In genomic region chr22:46591890-46592289, GRCh38 we compare ENCODE assay signal across 12 cellular contexts. TPM values are rescaled to one million over a fixed set of nuclear protein-coding genes. Genes with fewer than 3 reads are reported as not detected.
DNase-seq lines count a peak whose midpoint lies in the region; ATAC-seq, FAIRE-seq and TF ChIP-seq lines count a peak whose summit lies in the region.
"Had no signal": no experiment of that assay in that cellular context is flagged by ENCODE, and none has a peak within 500 bp of the region (broad histone marks: within the 10 kb centered on the region; RNA-seq: fewer than 3 reads in every experiment).

No MANE protein-coding gene starts in this region.

- no peaks in the 10 kb centered on the region for H3K27me3 Mint-ChIP-seq in WTC11 (ENCODE audit: low read depth)

- no peak overlapping the region for H3K4me3 ChIP-seq in fibroblast of lung (replicated peaks in 1 of 4; ENCODE audit: control extremely low read depth in 1 of 4, insufficient read depth in 1 of 4, low read depth in 3 of 4, low read length in 4 of 4)
- H3K4me3 ChIP-seq in gastrocnemius medialis = no peak overlapping the region
- H3K4me3 ChIP-seq: PC-9 had no signal

- DNase-seq in GM12891 (ENCODE audit: insufficient read length, low spot score) (no peak), WTC11 (ENCODE audit: low spot score) (no peak), fibroblast of lung (ENCODE audit: low read depth in 2 of 2) (no peak), gastrocnemius medialis (no peak), NCI-H2196 treated with DMSO at 0.1 percent for 48 hours (lab: John Stamatoyannopoulos, UW; ENCODE audit: unreplicated experiment) (no peak), AG08395 (ENCODE audit: low spot score) (no peak)
- DNase-seq: DMS 273 treated with DMSO at 0.1 percent for 48 hours, NCI-H2029, PC-9 had no signal

- H3K4me1 ChIP-seq in fibroblast of lung (ENCODE audit: control insufficient read depth, extremely low read depth, insufficient read depth, low read length) (peaks cover 3% of the 10 kb centered on the region), gastrocnemius medialis (peaks cover 29 to 47% of the 10 kb centered on the region in 2 donors)

- no peak for TF ChIP-seq CTCF in WTC11 (IDR thresholded peaks at IDR 0.05)
- no peak for TF ChIP-seq CTCF in fibroblast of lung (conservative IDR thresholded peaks at IDR 0.05 in 1 of 2, IDR thresholded peaks at IDR 0.05 in 1 of 2; ENCODE audit: low read depth in 1 of 2, low read length in 2 of 2)
- TF ChIP-seq CTCF in gastrocnemius medialis (IDR thresholded peaks at IDR 0.05 in 4 of 5, conservative IDR thresholded peaks at IDR 0.05 in 1 of 5) = no peak

- H4K20me1 ChIP-seq in fibroblast of lung (ENCODE audit: control insufficient read depth, extremely low read depth, insufficient read depth, low read length) = no peaks in the 10 kb centered on the region

- H3K36me3 Mint-ChIP-seq in WTC11 = no peaks in the 10 kb centered on the region

- 0 out of 2 replicates have a peak overlapping the region, but pooled peaks have one; percentile 41 for H3K27ac Mint-ChIP-seq in WTC11

- no peak for ATAC-seq in WTC11
- no peak for ATAC-seq in gastrocnemius medialis
- ATAC-seq in esophagus mucosa = no peak
- ATAC-seq in HG02763 (IDR thresholded peaks at IDR 0.05; ENCODE audit: unreplicated experiment) = no peak

- peak overlapping the region; percentile 35 for H3K4me2 ChIP-seq in fibroblast of lung (ENCODE audit: extremely low read depth, insufficient read depth, low read length)
- H3K4me2 ChIP-seq: PC-9 had no signal

- H3K4me3 Mint-ChIP-seq in WTC11 = no peak overlapping the region

- FAIRE-seq in GM12891 (lab: Jason Lieb, UNC) = peak; percentile 58
- FAIRE-seq: colon had no signal

- POLR2A ChIA-PET in WTC11 (lab: Charles Lee) = no interaction called here

- peaks cover 20% of the 10 kb centered on the region for H3K4me1 Mint-ChIP-seq in WTC11

- TF ChIP-seq POLR2A in GM12891 (IDR thresholded peaks at IDR 0.05; ENCODE audit: low read depth, low read length) (no peak), gastrocnemius medialis (IDR thresholded peaks at IDR 0.05) (no peak)

- H3K9ac ChIP-seq in fibroblast of lung (ENCODE audit: insufficient read depth, low read length) = no peak overlapping the region

- H3K9me3 Mint-ChIP-seq in WTC11 = no peaks in the 10 kb centered on the region

- H3K36me3 ChIP-seq in fibroblast of lung (ENCODE audit: control insufficient read depth, insufficient read depth, low read length) (no peaks in the 10 kb centered on the region), gastrocnemius medialis (no peaks in the 10 kb centered on the region)

- intact Hi-C loops in gastrocnemius medialis (cut with DNase I; ENCODE audit: low total_unique reads) = no loop called here

- H3K27ac ChIP-seq in fibroblast of lung (ENCODE audit: insufficient read depth, low read length) (no peak overlapping the region), gastrocnemius medialis (peak overlapping the region; percentile 29 to 52 (median 46))
- H3K27ac ChIP-seq: PC-9 had no signal

- in situ Hi-C loops in gastrocnemius medialis (cut with MboI; ENCODE audit: low sequenced_read_pairs in 4 of 4) = no loop called here

- H3K27me3 ChIP-seq in fibroblast of lung (ENCODE audit: control insufficient read depth, insufficient read depth, low read length) (no peaks in the 10 kb centered on the region), gastrocnemius medialis (no peaks in the 10 kb centered on the region)

- H3K79me2 ChIP-seq in fibroblast of lung (ENCODE audit: control insufficient read depth, insufficient read depth, low read length) = no peaks in the 10 kb centered on the region

- no peak overlapping the region for H2AFZ ChIP-seq in fibroblast of lung (ENCODE audit: low read length)
- H2AFZ ChIP-seq: PC-9 had no signal

- CTCF ChIA-PET in WTC11 (lab: Charles Lee) = interaction anchor here (0.9 to 1.5 kb wide), 2 partner anchors 28 to 207 kb away, joined by 3 to 5 read pairs; no protein-coding TSS in a partner anchor

- H3K9me3 ChIP-seq in fibroblast of lung (ENCODE audit: control insufficient read depth, insufficient read depth, low read depth, low read length) (no peaks in the 10 kb centered on the region), gastrocnemius medialis (no peaks in the 10 kb centered on the region)

TF ChIP-seq in GM12891, 5 proteins besides CTCF, POLR2A, EP300 and RAD21:
- no peak for TF ChIP-seq TAF1 (IDR thresholded peaks at IDR 0.05; ENCODE audit: low read depth, low read length)
- no peak for TF ChIP-seq POU2F2 (IDR thresholded peaks at IDR 0.05; ENCODE audit: low read depth, low read length)
- TF ChIP-seq SPI1 (IDR thresholded peaks at IDR 0.05; ENCODE audit: low read depth, low read length) = no peak
- TF ChIP-seq PAX5 (IDR thresholded peaks at IDR 0.05; ENCODE audit: insufficient read depth, low read length, severe bottlenecking) = no peak
- no peak for TF ChIP-seq POLR2AphosphoS5 (IDR thresholded peaks at IDR 0.05; ENCODE audit: low read depth, low read length)

TF ChIP-seq in WTC11, 78 proteins besides CTCF, POLR2A, EP300 and RAD21:
- TF ChIP-seq, protein P1, sequence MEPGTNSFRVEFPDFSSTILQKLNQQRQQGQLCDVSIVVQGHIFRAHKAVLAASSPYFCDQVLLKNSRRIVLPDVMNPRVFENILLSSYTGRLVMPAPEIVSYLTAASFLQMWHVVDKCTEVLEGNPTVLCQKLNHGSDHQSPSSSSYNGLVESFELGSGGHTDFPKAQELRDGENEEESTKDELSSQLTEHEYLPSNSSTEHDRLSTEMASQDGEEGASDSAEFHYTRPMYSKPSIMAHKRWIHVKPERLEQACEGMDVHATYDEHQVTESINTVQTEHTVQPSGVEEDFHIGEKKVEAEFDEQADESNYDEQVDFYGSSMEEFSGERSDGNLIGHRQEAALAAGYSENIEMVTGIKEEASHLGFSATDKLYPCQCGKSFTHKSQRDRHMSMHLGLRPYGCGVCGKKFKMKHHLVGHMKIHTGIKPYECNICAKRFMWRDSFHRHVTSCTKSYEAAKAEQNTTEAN (CRISPR knock-in tag; IDR thresholded peaks at IDR 0.05) = no peak
- TF ChIP-seq E2F4 (CRISPR knock-in tag; IDR thresholded peaks at IDR 0.05; ENCODE audit: borderline replicate concordance, low read depth) (no peak), GTF2I (CRISPR knock-in tag; conservative IDR thresholded peaks at IDR 0.05) (no peak), ZMAT4 (CRISPR knock-in tag; IDR thresholded peaks at IDR 0.05) (no peak)
TF ChIP-seq in WTC11: peak in this region for 0.

RNA-seq across cellular contexts. Expression of gene GRAMD4, which starts 28.3 kb away (rescaled TPM):
- 8.7 TPM for polyA plus RNA-seq in GM12891 (2012; ENCODE audit: low read depth, missing spikeins)
- total RNA-seq in WTC11 (2021) = 32.8 to 41.0 TPM (median 33.1 TPM) in 3 replicates
- 37.3 and 57.0 TPM in 2 replicates for total RNA-seq in fibroblast of lung
- 7.5 and 9.0 TPM in 2 replicates for polyA plus RNA-seq in fibroblast of lung
- polyA plus RNA-seq in fibroblast of lung (2012) = 6.5 and 7.6 TPM in 2 replicates
- 8.5 and 14.8 TPM in 2 replicates for polyA minus RNA-seq in fibroblast of lung (ENCODE audit: low replicate concordance)
- 100 to 1,000 TPM in 1 of 4 donors, 10 to 100 TPM in 3; 16.7 to 106 (median 53.3) TPM for total RNA-seq in gastrocnemius medialis
- 37.7 TPM for total RNA-seq in esophagus mucosa

RNA-seq across cellular contexts. Expression of gene CELSR1, which starts 54.5 kb away (rescaled TPM):
- polyA plus RNA-seq in GM12891 (2012; ENCODE audit: low read depth, missing spikeins) = 0.90 TPM
- total RNA-seq in WTC11 (2021) = 16.8 to 20.8 TPM (median 19.9 TPM) in 3 replicates
- 1.8 and 2.1 TPM in 2 replicates for total RNA-seq in fibroblast of lung
- polyA plus RNA-seq in fibroblast of lung = 0.07 and 1.2 TPM in 2 replicates
- polyA plus RNA-seq in fibroblast of lung (2012) = 0.13 and 1.4 TPM in 2 replicates
- polyA minus RNA-seq in fibroblast of lung (ENCODE audit: low replicate concordance) = 5.7 and 5.9 TPM in 2 replicates
- 1 to 10 TPM in 2 of 4 donors, under 1 TPM in 2; 0.10 to 1.5 (median 0.87) TPM for total RNA-seq in gastrocnemius medialis
- total RNA-seq in esophagus mucosa = 36.0 TPM
